ENCODE assay signal across 37 cellular contexts in the genomic region with DNA sequence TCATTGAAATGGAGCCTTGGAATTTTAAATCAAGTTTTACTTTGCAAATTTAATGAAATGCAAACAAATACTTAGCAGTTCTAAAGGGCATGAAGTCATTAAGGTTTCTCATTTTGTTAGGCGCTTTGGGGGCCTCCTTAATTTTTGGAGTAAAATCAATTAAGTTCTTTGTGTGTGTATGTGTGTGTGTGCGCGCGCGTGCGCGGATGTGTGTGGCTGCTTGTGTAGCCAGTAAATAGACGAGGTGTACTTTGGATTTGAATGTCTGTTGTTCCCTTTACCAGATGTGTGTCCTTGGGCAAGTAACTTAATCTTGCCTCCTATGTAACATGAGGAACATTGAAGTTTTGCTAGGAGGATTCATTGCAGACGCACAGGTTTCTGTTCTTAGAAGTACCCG.
A peak's percentile ranks its signal among the peaks of the same experiment; 100 is the strongest.
DNase-seq lines count a peak whose midpoint lies in the region; ATAC-seq, FAIRE-seq and TF ChIP-seq lines count a peak whose summit lies in the region.
"Had no signal": no experiment of that assay in that cellular context is flagged by ENCODE, and none has a peak within 500 bp of the region (broad histone marks: within the 10 kb centered on the region; RNA-seq: fewer than 3 reads in every experiment).

No MANE protein-coding gene starts in this region.

- no peaks in the 10 kb centered on the region for H3K9me2 ChIP-seq in GM23338 (ENCODE audit: insufficient read depth)

- no peak overlapping the region for H3K4me3 Mint-ChIP-seq in GM23338
- H3K4me3 Mint-ChIP-seq in WTC11 = no peak overlapping the region
- H3K4me3 Mint-ChIP-seq: B cell; CD14-positive monocyte; CD4-positive, alpha-beta memory T cell; CD4-positive, alpha-beta T cell; CD4-positive, CD25-positive, alpha-beta regulatory T cell; CD8-positive, alpha-beta memory T cell; CD8-positive, alpha-beta T cell had no signal

- H4K5ac ChIP-seq in H1 (ENCODE audit: insufficient read length, low read depth, low read length) = no peak overlapping the region

- no peak for TF ChIP-seq EP300 in H1 (IDR thresholded peaks at IDR 0.05; ENCODE audit: borderline replicate concordance in 1 of 2, low read depth in 2 of 2, low read length in 2 of 2)

- H3K9me3 Mint-ChIP-seq in GM23338 (0 out of 3 replicates have a peak, but pooled peaks cover 4% of the 10 kb centered on the region), WTC11 (peaks cover 90% of the 10 kb centered on the region)

- H3K27ac Mint-ChIP-seq in GM23338 (no peak overlapping the region), WTC11 (no peak overlapping the region)
- H3K27ac Mint-ChIP-seq: B cell; CD14-positive monocyte; CD4-positive, alpha-beta memory T cell; CD4-positive, alpha-beta T cell; CD4-positive, CD25-positive, alpha-beta regulatory T cell; CD8-positive, alpha-beta memory T cell; CD8-positive, alpha-beta T cell had no signal

- H4K8ac ChIP-seq in H1 (ENCODE audit: extremely low read depth, insufficient read depth, low read length) = no peak overlapping the region

- peak overlapping the region; percentile 57 for H3K4me2 ChIP-seq in GM23338
- no peak overlapping the region for H3K4me2 ChIP-seq in H1 (ENCODE audit: insufficient read depth in 1 of 2, low read depth in 2 of 2, low read length in 2 of 2)
- H3K4me2 ChIP-seq: A549; BLaER1; BLaER1 treated with 17β-estradiol and CSF1 and Interleukin-3, amounts not matched to agents 10 nM and 100 nM had no signal

- H3K23me2 ChIP-seq in H1 (ENCODE audit: low read depth, low read length) = no peaks in the 10 kb centered on the region

- no peak overlapping the region for H3K14ac ChIP-seq in H1 (ENCODE audit: insufficient read length)

- no peak for TF ChIP-seq RAD21 in H1 (IDR thresholded peaks at IDR 0.05 in 1 of 2, conservative IDR thresholded peaks at IDR 0.05 in 1 of 2; ENCODE audit: low read depth in 2 of 2, low read length in 2 of 2)

- H3K4me1 ChIP-seq in GM23338 (ENCODE audit: insufficient read depth) = peaks cover 11% of the 10 kb centered on the region; the same call in 1 of the 2 replicates
- H3K4me1 ChIP-seq in H1 (replicated peaks in 1 of 4; ENCODE audit: control insufficient read depth in 3 of 4, insufficient read depth in 4 of 4, low read length in 3 of 4) = peaks cover 0 to 8% (median 2%) of the 10 kb centered on the region in 4 experiments; a peak in 2 of 7 replicates
- H3K4me1 ChIP-seq: A549, BE2C, BLaER1, Caco-2 had no signal

- H3K9ac ChIP-seq in H1 (replicated peaks in 1 of 4; ENCODE audit: extremely low read depth in 1 of 4, low read depth in 3 of 4, low read length in 3 of 4) = no peak overlapping the region
- H3K9ac ChIP-seq: BLaER1; BLaER1 treated with 17β-estradiol and CSF1 and Interleukin-3, amounts not matched to agents 10 nM and 100 nM had no signal

- POLR2A ChIA-PET in H1 (lab: Charles Lee; ENCODE audit: partially characterized antibody) = no interaction called here
- POLR2A ChIA-PET in WTC11 (lab: Charles Lee) = no interaction called here

- no peak overlapping the region for H2BK12ac ChIP-seq in H1 (ENCODE audit: low read depth, low read length)

- H3K23ac ChIP-seq in H1 (ENCODE audit: insufficient read length) = no peak overlapping the region

- no peak overlapping the region for H4K91ac ChIP-seq in H1 (replicated peaks; ENCODE audit: insufficient read length, low read length)

- no peak overlapping the region for H3K4ac ChIP-seq in H1 (replicated peaks; ENCODE audit: insufficient read length, low read depth, low read length)

- ATAC-seq in GM23338 (no peak), WTC11 (no peak), GM21529 (IDR thresholded peaks at IDR 0.05; ENCODE audit: unreplicated experiment) (no peak)
- ATAC-seq: A549; CD8-positive, alpha-beta T cell had no signal

- H2AK5ac ChIP-seq in H1 (ENCODE audit: low read depth, low read length) = no peak overlapping the region; the same call in 1 of the 2 replicates

- H4K20me1 ChIP-seq in GM23338 (replicated peaks; ENCODE audit: insufficient read depth) = no peaks in the 10 kb centered on the region
- no peaks in the 10 kb centered on the region for H4K20me1 ChIP-seq in H1 (replicated peaks in 1 of 2; ENCODE audit: control insufficient read depth in 1 of 2, insufficient read depth in 2 of 2, low read length in 2 of 2)
- H4K20me1 ChIP-seq: BLaER1; BLaER1 treated with 17β-estradiol and CSF1 and Interleukin-3, amounts not matched to agents 10 nM and 100 nM had no signal

- no peak overlapping the region for H2BK15ac ChIP-seq in H1 (ENCODE audit: low read length)

- no peaks in the 10 kb centered on the region for H3F3A ChIP-seq in GM23338 (replicated peaks; ENCODE audit: low read depth)

- CTCF ChIA-PET in H1 (lab: Charles Lee; ENCODE audit: partially characterized antibody) = interaction anchor here (1.4 kb wide), 1 partner anchor 67 kb away, joined by 3 read pairs; no protein-coding TSS in a partner anchor
- CTCF ChIA-PET in WTC11 (lab: Charles Lee) = no interaction called here

- peaks cover 0 to 6% of the 10 kb centered on the region in 2 experiments; a peak in 1 of 4 replicates for H3K9me3 ChIP-seq in H1 (ENCODE audit: insufficient read depth in 2 of 2, low read depth in 1 of 2, low read length in 1 of 2)
- H3K9me3 ChIP-seq: A549, BE2C, Caco-2 had no signal

- H3K36me3 ChIP-seq in GM23338 (ENCODE audit: insufficient read depth) (no peaks in the 10 kb centered on the region; the same call in 1 of the 2 replicates), H1 (ENCODE audit: control insufficient read depth in 2 of 4, insufficient read depth in 4 of 4, low read length in 3 of 4) (no peaks in the 10 kb centered on the region)
- H3K36me3 ChIP-seq: BE2C; BLaER1; BLaER1 treated with 17β-estradiol and CSF1 and Interleukin-3, amounts not matched to agents 10 nM and 100 nM had no signal

- TF ChIP-seq POLR2A in H1 (IDR thresholded peaks at IDR 0.05; ENCODE audit: control extremely low read depth in 1 of 2, low read depth in 2 of 2, low read length in 2 of 2) = no peak

- H3K79me1 ChIP-seq in H1 (ENCODE audit: low read depth, low read length) = no peaks in the 10 kb centered on the region

- H3K36me3 Mint-ChIP-seq in GM23338 (ENCODE audit: low read depth) = no peaks in the 10 kb centered on the region; the same call in 2 of the 3 replicates
- peaks cover 75% of the 10 kb centered on the region for H3K36me3 Mint-ChIP-seq in WTC11
- H3K36me3 Mint-ChIP-seq: CD14-positive monocyte; CD4-positive, alpha-beta memory T cell; CD4-positive, CD25-positive, alpha-beta regulatory T cell; CD8-positive, alpha-beta memory T cell; CD8-positive, alpha-beta T cell had no signal

- H3K27ac ChIP-seq in GM23338 (ENCODE audit: low read depth) (no peak overlapping the region), H1 (ENCODE audit: low read depth, low read length) (no peak overlapping the region)
- H3K27ac ChIP-seq: 22Rv1; A549; BLaER1; BLaER1 treated with 17β-estradiol and CSF1 and Interleukin-3, amounts not matched to agents 10 nM and 100 nM; C4-2B had no signal

- no peak overlapping the region for H3K56ac ChIP-seq in H1 (replicated peaks; ENCODE audit: insufficient read length, low read depth, low read length)

- DNase-seq in NCI-H748 (lab: John Stamatoyannopoulos, UW; ENCODE audit: unreplicated experiment) (peak; percentile 1), NCI-H748 treated with DMSO at 0.1 percent for 48 hours (lab: John Stamatoyannopoulos, UW) (no peak), GM23338 (ENCODE audit: low spot score) (no peak), ecto neural progenitor cell (ENCODE audit: low spot score) (peak; percentile 39), H1 (ENCODE audit: low read depth in 1 of 2, low spot score in 2 of 2) (no peak), mucosa of gallbladder (ENCODE audit: low spot score) (no peak), WTC11 (ENCODE audit: low spot score) (no peak)
- DNase-seq: 8988T; ACHN; AML-193; BE2C; C1 segment of cervical spinal cord; Caco-2; Calu3; CD4-positive, alpha-beta memory T cell; CD4-positive, alpha-beta T cell; CD4-positive, CD25-positive, alpha-beta regulatory T cell; CD8-positive, alpha-beta memory T cell; CD8-positive, alpha-beta T cell; COR-L47; DMS 273 treated with DMSO at 0.1 percent for 48 hours; DMS153; DMS53; DMS79; DMS79 treated with DMSO at 0.1 percent for 48 hours; DND-41; EL had no signal

- peaks cover 20% of the 10 kb centered on the region for H3K4me1 Mint-ChIP-seq in GM23338
- no peaks in the 10 kb centered on the region for H3K4me1 Mint-ChIP-seq in WTC11
- H3K4me1 Mint-ChIP-seq: B cell; CD14-positive monocyte; CD4-positive, alpha-beta memory T cell; CD4-positive, CD25-positive, alpha-beta regulatory T cell; CD8-positive, alpha-beta memory T cell had no signal

- peaks cover 1% of the 10 kb centered on the region for H3K27me3 Mint-ChIP-seq in GM23338 (ENCODE audit: insufficient read depth, low read depth, poor library complexity)
- H3K27me3 Mint-ChIP-seq in WTC11 (ENCODE audit: low read depth) = peaks cover 6% of the 10 kb centered on the region
- H3K27me3 Mint-ChIP-seq: B cell; CD4-positive, alpha-beta memory T cell; CD4-positive, alpha-beta T cell; CD4-positive, CD25-positive, alpha-beta regulatory T cell; CD8-positive, alpha-beta memory T cell had no signal

- H3K18ac ChIP-seq in H1 (ENCODE audit: extremely low read depth, low read length) = 0 out of 2 replicates have a peak overlapping the region, but pooled peaks have one; percentile 9

- H3K4me3 ChIP-seq in GM23338 (no peak overlapping the region), H1 (ENCODE audit: extremely low read depth in 1 of 4, insufficient read depth in 2 of 4, low read depth in 3 of 4, low read length in 4 of 4) (no peak overlapping the region)
- H3K4me3 ChIP-seq: A549; BLaER1; BLaER1 treated with 17β-estradiol and CSF1 and Interleukin-3, amounts not matched to agents 10 nM and 100 nM had no signal

- no peak for FAIRE-seq in H1 (lab: Jason Lieb, UNC)
- FAIRE-seq: A204.1, A549, D721Med had no signal

- H3K27me3 ChIP-seq in GM23338 (ENCODE audit: insufficient read depth) (no peaks in the 10 kb centered on the region), H1 (replicated peaks in 1 of 4; ENCODE audit: control insufficient read depth in 3 of 4, extremely low read depth in 1 of 4, insufficient read depth in 3 of 4, low read length in 3 of 4) (no peaks in the 10 kb centered on the region)
- H3K27me3 ChIP-seq: BE2C; BLaER1; BLaER1 treated with 17β-estradiol and CSF1 and Interleukin-3, amounts not matched to agents 10 nM and 100 nM had no signal

- no peak overlapping the region for H2BK120ac ChIP-seq in H1 (replicated peaks; ENCODE audit: low read depth, low read length)

- H2AFZ ChIP-seq in GM23338 = no peak overlapping the region
- no peak overlapping the region for H2AFZ ChIP-seq in H1 (ENCODE audit: low read length)

- H3K79me2 ChIP-seq in GM23338 (replicated peaks; ENCODE audit: insufficient read depth) (no peaks in the 10 kb centered on the region), H1 (ENCODE audit: control insufficient read depth in 1 of 2, insufficient read depth in 2 of 2, low read length in 2 of 2) (no peaks in the 10 kb centered on the region)

- no peak overlapping the region for H2BK5ac ChIP-seq in H1 (ENCODE audit: low read depth, low read length)

- TF ChIP-seq CTCF in GM23338 (conservative IDR thresholded peaks at IDR 0.05; ENCODE audit: low read depth in 2 of 2) (no peak), H1 (IDR thresholded peaks at IDR 0.05; ENCODE audit: control extremely low read depth in 1 of 3, insufficient read depth in 1 of 3, low read depth in 1 of 3, low read length in 3 of 3) (no peak), WTC11 (IDR thresholded peaks at IDR 0.05) (no peak)

- no peak overlapping the region for H2BK20ac ChIP-seq in H1 (ENCODE audit: low read length)

- WGBS in H1 (ENCODE audit: extremely low coverage in 1 of 2, insufficient coverage in 1 of 2, insufficient read length in 1 of 2, insufficient replicate concordance in 2 of 2, low coverage in 1 of 2, low lambda C conversion rate in 2 of 2, missing lambda C conversion rate in 1 of 2), 2 experiments = 95% methylated on average over 10 of the region's 10 CpGs; no CpG with 5 or more reads in 1 of the 2 experiments

Comparison
In these comparisons a context has a peak if more than half of its experiments do, and no peak if none do; other contexts are left out.
1. DNase-seq: peak in NCI-H748 (single experiment) and ecto neural progenitor cell (single experiment); none in NCI-H748 treated with DMSO at 0.1 percent for 48 hours (single experiment), GM23338 (single experiment), H1 (0 of 2), mucosa of gallbladder (single experiment) and WTC11 (single experiment).